Comparison of ENCODE assay signal across 1 cellular context in genomic region chr2:134120718-134121630, GRCh38.
A peak's percentile ranks its signal among the peaks of the same experiment; 100 is the strongest.
TF ChIP-seq lines count a peak whose summit lies in the region.

No MANE protein-coding gene starts in this region.

TF ChIP-seq in HepG2, 621 proteins besides CTCF, POLR2A, EP300 and RAD21 (continued from another document and continues in another):
- no peak for TF ChIP-seq ZHX1 (CRISPR knock-in tag; IDR thresholded peaks at IDR 0.05; ENCODE audit: low read depth)
- no peak for TF ChIP-seq KLF13 (CRISPR knock-in tag; IDR thresholded peaks at IDR 0.05)
- TF ChIP-seq ZMYM3 (CRISPR knock-in tag; IDR thresholded peaks at IDR 0.05), result no peak; the same call in 1 of the 2 replicates
- no peak; the same call in 1 of the 2 replicates for TF ChIP-seq MTERF4 (CRISPR knock-in tag; IDR thresholded peaks at IDR 0.05)
- TF ChIP-seq POLR2G (IDR thresholded peaks at IDR 0.05; ENCODE audit: low read depth, low read length), result peak; percentile 73; the same call in 1 of the 2 replicates
- TF ChIP-seq HOMEZ (CRISPR knock-in tag; IDR thresholded peaks at IDR 0.05; ENCODE audit: low read depth), result no peak
- TF ChIP-seq MAZ (IDR thresholded peaks at IDR 0.05; ENCODE audit: borderline replicate concordance, low read depth, low read length), result no peak
- peak; percentile 34; the same call in 1 of the 2 replicates for TF ChIP-seq MAZ (CRISPR knock-in tag; IDR thresholded peaks at IDR 0.05; ENCODE audit: low read depth)
- 0 out of 2 replicates have a peak, but pooled peaks have one; percentile 65 for TF ChIP-seq ZZZ3 (CRISPR knock-in tag; IDR thresholded peaks at IDR 0.05; ENCODE audit: borderline replicate concordance)
- TF ChIP-seq, protein P1, sequence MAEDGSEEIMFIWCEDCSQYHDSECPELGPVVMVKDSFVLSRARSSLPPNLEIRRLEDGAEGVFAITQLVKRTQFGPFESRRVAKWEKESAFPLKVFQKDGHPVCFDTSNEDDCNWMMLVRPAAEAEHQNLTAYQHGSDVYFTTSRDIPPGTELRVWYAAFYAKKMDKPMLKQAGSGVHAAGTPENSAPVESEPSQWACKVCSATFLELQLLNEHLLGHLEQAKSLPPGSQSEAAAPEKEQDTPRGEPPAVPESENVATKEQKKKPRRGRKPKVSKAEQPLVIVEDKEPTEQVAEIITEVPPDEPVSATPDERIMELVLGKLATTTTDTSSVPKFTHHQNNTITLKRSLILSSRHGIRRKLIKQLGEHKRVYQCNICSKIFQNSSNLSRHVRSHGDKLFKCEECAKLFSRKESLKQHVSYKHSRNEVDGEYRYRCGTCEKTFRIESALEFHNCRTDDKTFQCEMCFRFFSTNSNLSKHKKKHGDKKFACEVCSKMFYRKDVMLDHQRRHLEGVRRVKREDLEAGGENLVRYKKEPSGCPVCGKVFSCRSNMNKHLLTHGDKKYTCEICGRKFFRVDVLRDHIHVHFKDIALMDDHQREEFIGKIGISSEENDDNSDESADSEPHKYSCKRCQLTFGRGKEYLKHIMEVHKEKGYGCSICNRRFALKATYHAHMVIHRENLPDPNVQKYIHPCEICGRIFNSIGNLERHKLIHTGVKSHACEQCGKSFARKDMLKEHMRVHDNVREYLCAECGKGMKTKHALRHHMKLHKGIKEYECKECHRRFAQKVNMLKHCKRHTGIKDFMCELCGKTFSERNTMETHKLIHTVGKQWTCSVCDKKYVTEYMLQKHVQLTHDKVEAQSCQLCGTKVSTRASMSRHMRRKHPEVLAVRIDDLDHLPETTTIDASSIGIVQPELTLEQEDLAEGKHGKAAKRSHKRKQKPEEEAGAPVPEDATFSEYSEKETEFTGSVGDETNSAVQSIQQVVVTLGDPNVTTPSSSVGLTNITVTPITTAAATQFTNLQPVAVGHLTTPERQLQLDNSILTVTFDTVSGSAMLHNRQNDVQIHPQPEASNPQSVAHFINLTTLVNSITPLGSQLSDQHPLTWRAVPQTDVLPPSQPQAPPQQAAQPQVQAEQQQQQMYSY (CRISPR knock-in tag; IDR thresholded peaks at IDR 0.05), result no peak
- TF ChIP-seq ARNT (IDR thresholded peaks at IDR 0.05), result no peak
- no peak for TF ChIP-seq ZNF280B (CRISPR knock-in tag; IDR thresholded peaks at IDR 0.05; ENCODE audit: borderline replicate concordance)
- no peak for TF ChIP-seq SATB2 (CRISPR knock-in tag; IDR thresholded peaks at IDR 0.05)
- TF ChIP-seq ETS1 (CRISPR knock-in tag; IDR thresholded peaks at IDR 0.05), result peak; percentile 69; the same call in 1 of the 2 replicates
- no peak for TF ChIP-seq HOXA7 (CRISPR knock-in tag; IDR thresholded peaks at IDR 0.05)
- TF ChIP-seq NR2F1 (CRISPR knock-in tag; IDR thresholded peaks at IDR 0.05), result no peak
- TF ChIP-seq ZNF383 (CRISPR knock-in tag; IDR thresholded peaks at IDR 0.05; ENCODE audit: borderline replicate concordance), result peak; percentile 94
- TF ChIP-seq ZNF251 (CRISPR knock-in tag; IDR thresholded peaks at IDR 0.05), result no peak
- no peak for TF ChIP-seq ZNF512B (CRISPR knock-in tag; IDR thresholded peaks at IDR 0.05; ENCODE audit: borderline replicate concordance)
- TF ChIP-seq ZNF30 (CRISPR knock-in tag; IDR thresholded peaks at IDR 0.05), result no peak; the same call in 1 of the 2 replicates
- TF ChIP-seq KDM1A (CRISPR knock-in tag; IDR thresholded peaks at IDR 0.05), result no peak
- TF ChIP-seq ZNF672 (CRISPR knock-in tag; IDR thresholded peaks at IDR 0.05), result no peak
- TF ChIP-seq ZNF230 (CRISPR knock-in tag; IDR thresholded peaks at IDR 0.05), result no peak; the same call in 1 of the 2 replicates
- no peak for TF ChIP-seq ZNF768 (CRISPR knock-in tag; IDR thresholded peaks at IDR 0.05)
- no peak for TF ChIP-seq TRIM24 (CRISPR knock-in tag; IDR thresholded peaks at IDR 0.05)
- TF ChIP-seq NPAS2 (CRISPR knock-in tag; IDR thresholded peaks at IDR 0.05; ENCODE audit: borderline replicate concordance), result no peak
- TF ChIP-seq TOPORS (CRISPR knock-in tag; IDR thresholded peaks at IDR 0.05), result peak; percentile 94
- TF ChIP-seq MLLT10 (CRISPR knock-in tag; IDR thresholded peaks at IDR 0.05), result no peak
- TF ChIP-seq ADNP (CRISPR knock-in tag; IDR thresholded peaks at IDR 0.05), result no peak
- TF ChIP-seq SCMH1 (CRISPR knock-in tag; IDR thresholded peaks at IDR 0.05; ENCODE audit: borderline replicate concordance), result no peak
- no peak for TF ChIP-seq ZNF44 (CRISPR knock-in tag; IDR thresholded peaks at IDR 0.05)
- no peak for TF ChIP-seq PCBP2 (optimal IDR thresholded peaks at IDR 0.05; ENCODE audit: low read depth, low read length, poor library complexity, severe bottlenecking)
- no peak for TF ChIP-seq ZFP90 (CRISPR knock-in tag; IDR thresholded peaks at IDR 0.05; ENCODE audit: borderline replicate concordance)
- no peak; the same call in 1 of the 2 replicates for TF ChIP-seq ZNF703 (CRISPR knock-in tag; IDR thresholded peaks at IDR 0.05; ENCODE audit: borderline replicate concordance)
- peak; percentile 40; the same call in 1 of the 2 replicates for TF ChIP-seq BRD4 (CRISPR knock-in tag; IDR thresholded peaks at IDR 0.05)
- TF ChIP-seq BRCA1 (CRISPR knock-in tag; IDR thresholded peaks at IDR 0.05), result no peak; the same call in 1 of the 2 replicates
- TF ChIP-seq ZNF615 (CRISPR knock-in tag; IDR thresholded peaks at IDR 0.05; ENCODE audit: borderline replicate concordance), result no peak
- peak; percentile 84 for TF ChIP-seq ZMAT3 (CRISPR knock-in tag; conservative IDR thresholded peaks at IDR 0.05)
- TF ChIP-seq ZNF7 (CRISPR knock-in tag; IDR thresholded peaks at IDR 0.05), result no peak
- TF ChIP-seq, protein P2, sequence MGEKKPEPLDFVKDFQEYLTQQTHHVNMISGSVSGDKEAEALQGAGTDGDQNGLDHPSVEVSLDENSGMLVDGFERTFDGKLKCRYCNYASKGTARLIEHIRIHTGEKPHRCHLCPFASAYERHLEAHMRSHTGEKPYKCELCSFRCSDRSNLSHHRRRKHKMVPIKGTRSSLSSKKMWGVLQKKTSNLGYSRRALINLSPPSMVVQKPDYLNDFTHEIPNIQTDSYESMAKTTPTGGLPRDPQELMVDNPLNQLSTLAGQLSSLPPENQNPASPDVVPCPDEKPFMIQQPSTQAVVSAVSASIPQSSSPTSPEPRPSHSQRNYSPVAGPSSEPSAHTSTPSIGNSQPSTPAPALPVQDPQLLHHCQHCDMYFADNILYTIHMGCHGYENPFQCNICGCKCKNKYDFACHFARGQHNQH (CRISPR knock-in tag; IDR thresholded peaks at IDR 0.05), result 0 out of 2 replicates have a peak, but pooled peaks have one; percentile 34
- TF ChIP-seq ZNF552 (CRISPR knock-in tag; IDR thresholded peaks at IDR 0.05; ENCODE audit: borderline replicate concordance), result 0 out of 2 replicates have a peak, but pooled peaks have one; percentile 27
- TF ChIP-seq, protein P3, sequence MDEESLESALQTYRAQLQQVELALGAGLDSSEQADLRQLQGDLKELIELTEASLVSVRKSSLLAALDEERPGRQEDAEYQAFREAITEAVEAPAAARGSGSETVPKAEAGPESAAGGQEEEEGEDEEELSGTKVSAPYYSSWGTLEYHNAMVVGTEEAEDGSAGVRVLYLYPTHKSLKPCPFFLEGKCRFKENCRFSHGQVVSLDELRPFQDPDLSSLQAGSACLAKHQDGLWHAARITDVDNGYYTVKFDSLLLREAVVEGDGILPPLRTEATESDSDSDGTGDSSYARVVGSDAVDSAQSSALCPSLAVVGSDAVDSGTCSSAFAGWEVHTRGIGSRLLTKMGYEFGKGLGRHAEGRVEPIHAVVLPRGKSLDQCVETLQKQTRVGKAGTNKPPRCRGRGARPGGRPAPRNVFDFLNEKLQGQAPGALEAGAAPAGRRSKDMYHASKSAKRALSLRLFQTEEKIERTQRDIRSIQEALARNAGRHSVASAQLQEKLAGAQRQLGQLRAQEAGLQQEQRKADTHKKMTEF (CRISPR knock-in tag; IDR thresholded peaks at IDR 0.05), result peak; percentile 78; the same call in 1 of the 2 replicates
- peak; percentile 93 for TF ChIP-seq KMT2A (CRISPR knock-in tag; IDR thresholded peaks at IDR 0.05)
- no peak for TF ChIP-seq FOXK2 (IDR thresholded peaks at IDR 0.05)
- no peak for TF ChIP-seq RARA (CRISPR knock-in tag; IDR thresholded peaks at IDR 0.05)
- TF ChIP-seq SALL1 (CRISPR knock-in tag; IDR thresholded peaks at IDR 0.05), result peak; percentile 31; the same call in 1 of the 2 replicates
- TF ChIP-seq, protein P4, sequence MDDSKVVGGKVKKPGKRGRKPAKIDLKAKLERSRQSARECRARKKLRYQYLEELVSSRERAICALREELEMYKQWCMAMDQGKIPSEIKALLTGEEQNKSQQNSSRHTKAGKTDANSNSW (CRISPR knock-in tag; IDR thresholded peaks at IDR 0.05; ENCODE audit: borderline replicate concordance), result no peak
